ENCODE assay signal across 13 cellular contexts in genomic region chr15:68554716-68555347, GRCh38. TPM values are rescaled to one million over a fixed set of nuclear protein-coding genes. Genes with fewer than 3 reads are reported as not detected.
"Had no signal": no experiment of that assay in that cellular context is flagged by ENCODE, and none has a peak within 500 bp of the region (broad histone marks: within the 10 kb centered on the region; RNA-seq: fewer than 3 reads in every experiment).

No MANE protein-coding gene starts in this region.

- H3K9ac ChIP-seq: SK-N-SH had no signal

- H3K4me2 ChIP-seq: SK-N-SH had no signal

- H3K9me3 Mint-ChIP-seq: activated CD4-positive, alpha-beta memory T cell treated with anti-CD3 and anti-CD28 coated beads for 36 hours; activated naive CD4-positive, alpha-beta T cell treated with anti-CD3 and anti-CD28 coated beads, Interleukin-2, amount 50 U/mL, for 24 hours; activated naive CD8-positive, alpha-beta T cell treated with anti-CD3 and anti-CD28 coated beads, Interleukin-2, amount 10 ng/mL, durations not matched to agents 7 days and 5 days; activated T-cell treated with anti-CD3 and anti-CD28 coated beads, Interleukin-2, amount 50 U/mL, for 72 hours; activated T-helper 17 cell treated with anti-CD3 and anti-CD28 coated beads, Interleukin-2, amount 50 U/mL, for 72 hours; T-helper 1 cell treated with Interleukin-12 subunit alpha and Interleukin-12 subunit beta and Interleukin-4 antibody, amounts not matched to agents 30 μg/mL and 1 μg/mL, for 36 hours; T-helper 2 cell treated with Interferon-gamma antibody and Interleukin-4, amounts not matched to agents 5 μg/mL and 100 μg/mL, for 36 hours had no signal

- DNase-seq: NCI-H1048, NCI-H2081 treated with DMSO at 0.1 percent for 48 hours had no signal

- H3K27ac Mint-ChIP-seq: activated CD4-positive, alpha-beta memory T cell treated with anti-CD3 and anti-CD28 coated beads for 36 hours; activated naive CD4-positive, alpha-beta T cell treated with anti-CD3 and anti-CD28 coated beads, Interleukin-2, amount 50 U/mL, for 24 hours; activated naive CD8-positive, alpha-beta T cell treated with anti-CD3 and anti-CD28 coated beads, Interleukin-2, amount 10 ng/mL, durations not matched to agents 7 days and 5 days; activated T-cell treated with anti-CD3 and anti-CD28 coated beads, Interleukin-2, amount 50 U/mL, for 72 hours; activated T-helper 17 cell treated with anti-CD3 and anti-CD28 coated beads, Interleukin-2, amount 50 U/mL, for 72 hours; T-helper 1 cell treated with Interleukin-12 subunit alpha and Interleukin-12 subunit beta and Interleukin-4 antibody, amounts not matched to agents 30 μg/mL and 1 μg/mL, for 36 hours; T-helper 2 cell treated with Interferon-gamma antibody and Interleukin-4, amounts not matched to agents 5 μg/mL and 100 μg/mL, for 36 hours had no signal

- H3K4me3 ChIP-seq: ascending aorta, cardiac muscle cell, SJSA1 had no signal

- H3K36me3 Mint-ChIP-seq: activated CD4-positive, alpha-beta memory T cell treated with anti-CD3 and anti-CD28 coated beads for 36 hours; activated naive CD4-positive, alpha-beta T cell treated with anti-CD3 and anti-CD28 coated beads, Interleukin-2, amount 50 U/mL, for 24 hours; activated naive CD8-positive, alpha-beta T cell treated with anti-CD3 and anti-CD28 coated beads, Interleukin-2, amount 10 ng/mL, durations not matched to agents 7 days and 5 days had no signal

- H3K9me3 ChIP-seq: ascending aorta, SK-N-SH had no signal

- H3K36me3 ChIP-seq: ascending aorta, cardiac muscle cell, SJSA1 had no signal

- H3K27me3 ChIP-seq: ascending aorta, SJSA1 had no signal

- H3K27ac ChIP-seq: ascending aorta, cardiac muscle cell, SJSA1 had no signal

- H3K4me3 Mint-ChIP-seq: activated CD4-positive, alpha-beta memory T cell treated with anti-CD3 and anti-CD28 coated beads for 36 hours; activated naive CD4-positive, alpha-beta T cell treated with anti-CD3 and anti-CD28 coated beads, Interleukin-2, amount 50 U/mL, for 24 hours; activated naive CD8-positive, alpha-beta T cell treated with anti-CD3 and anti-CD28 coated beads, Interleukin-2, amount 10 ng/mL, durations not matched to agents 7 days and 5 days; activated T-cell treated with anti-CD3 and anti-CD28 coated beads, Interleukin-2, amount 50 U/mL, for 72 hours; activated T-helper 17 cell treated with anti-CD3 and anti-CD28 coated beads, Interleukin-2, amount 50 U/mL, for 72 hours; T-helper 1 cell treated with Interleukin-12 subunit alpha and Interleukin-12 subunit beta and Interleukin-4 antibody, amounts not matched to agents 30 μg/mL and 1 μg/mL, for 36 hours; T-helper 2 cell treated with Interferon-gamma antibody and Interleukin-4, amounts not matched to agents 5 μg/mL and 100 μg/mL, for 36 hours had no signal

RNA-seq across cellular contexts. Expression of gene CORO2B, which starts 24.0 kb away (rescaled TPM):
- total RNA-seq: activated naive CD8-positive, alpha-beta T cell treated with anti-CD3 and anti-CD28 coated beads, Interleukin-2, amount 10 ng/mL, durations not matched to agents 7 days and 5 days; SJSA1 had no signal
